In the genomic region with DNA sequence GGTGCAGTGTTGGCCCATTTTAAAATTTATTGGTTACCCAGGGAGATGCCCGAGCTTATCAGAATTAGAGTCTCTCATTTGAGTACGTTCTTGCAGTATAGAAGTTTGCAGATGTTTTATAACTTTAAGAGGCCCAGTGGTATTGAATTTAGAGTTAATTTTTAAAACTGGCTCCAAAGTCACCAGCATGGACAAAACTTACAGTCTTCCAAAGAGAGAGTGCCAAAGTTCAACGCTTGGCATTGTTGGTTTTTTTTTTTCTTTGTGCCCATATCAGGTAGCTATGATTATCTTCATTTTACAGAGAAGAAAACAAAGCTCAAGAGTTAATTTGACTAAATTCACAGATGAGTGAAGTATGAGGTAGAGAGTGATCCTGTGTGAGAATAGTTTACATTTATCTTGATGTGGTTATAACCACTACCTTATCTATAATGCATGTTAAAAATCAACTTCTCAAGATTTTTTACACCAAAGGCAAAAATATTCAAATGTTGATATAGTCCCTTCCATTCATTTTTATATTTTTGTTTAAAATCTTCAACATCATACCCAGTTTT, we compare ENCODE assay signal across 18 cellular contexts.
DNase-seq lines count a peak whose midpoint lies in the region; ATAC-seq and TF ChIP-seq lines count a peak whose summit lies in the region.
"Had no signal": no experiment of that assay in that cellular context is flagged by ENCODE, and none has a peak within 500 bp of the region (broad histone marks: within the 10 kb centered on the region; RNA-seq: fewer than 3 reads in every experiment).

No MANE protein-coding gene starts in this region.

- no peak overlapping the region; the same call in 1 of the 2 replicates for H3K27ac ChIP-seq in OCI-LY3 (ENCODE audit: low read length)
- H3K27ac ChIP-seq in spleen: peak overlapping the region in 5 of 8 donors; percentile 3 to 59 (median 21)
- H3K27ac ChIP-seq: ascending aorta, GM23248 had no signal

- H3K4me1 ChIP-seq in OCI-LY3 (ENCODE audit: low read length) (peaks cover 13% of the 10 kb centered on the region), spleen (peaks cover 0 to 22% (median 14%) of the 10 kb centered on the region in 6 donors)

- TF ChIP-seq CTCF in OCI-LY3 (IDR thresholded peaks at IDR 0.05; ENCODE audit: low read depth, low read length): no peak
- TF ChIP-seq CTCF in spleen (IDR thresholded peaks at IDR 0.05 in 8 of 11, conservative IDR thresholded peaks at IDR 0.05 in 3 of 11): no peak

- H3K36me3 ChIP-seq in OCI-LY3 (replicated peaks; ENCODE audit: low read depth, low read length) (no peaks in the 10 kb centered on the region), spleen (no peaks in the 10 kb centered on the region)
- H3K36me3 ChIP-seq: ascending aorta had no signal

- DNase-seq in spleen: no peak
- no peak for DNase-seq in activated effector memory CD4-positive, alpha-beta T cell treated with anti-CD3 and anti-CD28 coated beads, Interleukin-2, amount 50 U/mL, for 16 hours
- DNase-seq in EL: no peak
- DNase-seq in mesenteric fat pad (ENCODE audit: low spot score): no peak
- DNase-seq: activated CD4-positive, alpha-beta T cell treated with anti-CD3 and anti-CD28 coated beads, Interleukin-2, amount 50 U/mL, for 4 hours; activated naive CD4-positive, alpha-beta T cell treated with anti-CD3 and anti-CD28 coated beads for 36 hours; activated T-cell treated with anti-CD3 and anti-CD28 coated beads for 4 hours; AML-193; Calu3; GM23248; MG63; NCI-H1694; NCI-H226; testis had no signal

- no peaks in the 10 kb centered on the region for H3K9me3 ChIP-seq in OCI-LY3 (ENCODE audit: insufficient read depth, low read length)
- H3K9me3 ChIP-seq in spleen: peaks cover 0 to 4% (median 0%) of the 10 kb centered on the region in 8 donors
- H3K9me3 ChIP-seq: MG63, testis had no signal

- TF ChIP-seq POLR2A in spleen (IDR thresholded peaks at IDR 0.05): no peak

- no peak overlapping the region for H2AFZ ChIP-seq in OCI-LY3 (ENCODE audit: low read depth, low read length)
- H2AFZ ChIP-seq: GM23248 had no signal

- intact Hi-C loops in spleen (cut with DNase I; ENCODE audit: low total_unique reads): no loop called here

- WGBS in spleen, 5 donors: 71 to 88% (median 82%) methylated on average over 3 of the region's 3 CpGs

- H3K79me2 ChIP-seq in OCI-LY3 (ENCODE audit: low read length): no peaks in the 10 kb centered on the region

- peak; percentile 18 for ATAC-seq in GM19438 (IDR thresholded peaks at IDR 0.05; ENCODE audit: low read depth, unreplicated experiment)
- ATAC-seq in HG03025 (IDR thresholded peaks at IDR 0.05; ENCODE audit: low FRiP score, unreplicated experiment): peak; percentile 23

- no peaks in the 10 kb centered on the region for H4K20me1 ChIP-seq in OCI-LY3 (ENCODE audit: insufficient read depth, low read length)

- H3K4me3 ChIP-seq in OCI-LY3 (ENCODE audit: low read length): peak overlapping the region; percentile 27
- no peak overlapping the region for H3K4me3 ChIP-seq in spleen
- H3K4me3 ChIP-seq: ascending aorta, GM23248, MG63, testis had no signal

- H3K4me2 ChIP-seq in OCI-LY3 (ENCODE audit: low read length): peak overlapping the region; percentile 49

- H3K9ac ChIP-seq in OCI-LY3 (ENCODE audit: low read length): no peak overlapping the region
- H3K9ac ChIP-seq: GM23248 had no signal

- 0 out of 2 replicates have a peak, but pooled peaks cover 3% of the 10 kb centered on the region for H3K27me3 ChIP-seq in OCI-LY3 (ENCODE audit: low read depth, low read length)
- H3K27me3 ChIP-seq in spleen (replicated peaks in 1 of 7): no peaks in the 10 kb centered on the region
- H3K27me3 ChIP-seq: ascending aorta, MG63, testis had no signal
